In the genomic region with DNA sequence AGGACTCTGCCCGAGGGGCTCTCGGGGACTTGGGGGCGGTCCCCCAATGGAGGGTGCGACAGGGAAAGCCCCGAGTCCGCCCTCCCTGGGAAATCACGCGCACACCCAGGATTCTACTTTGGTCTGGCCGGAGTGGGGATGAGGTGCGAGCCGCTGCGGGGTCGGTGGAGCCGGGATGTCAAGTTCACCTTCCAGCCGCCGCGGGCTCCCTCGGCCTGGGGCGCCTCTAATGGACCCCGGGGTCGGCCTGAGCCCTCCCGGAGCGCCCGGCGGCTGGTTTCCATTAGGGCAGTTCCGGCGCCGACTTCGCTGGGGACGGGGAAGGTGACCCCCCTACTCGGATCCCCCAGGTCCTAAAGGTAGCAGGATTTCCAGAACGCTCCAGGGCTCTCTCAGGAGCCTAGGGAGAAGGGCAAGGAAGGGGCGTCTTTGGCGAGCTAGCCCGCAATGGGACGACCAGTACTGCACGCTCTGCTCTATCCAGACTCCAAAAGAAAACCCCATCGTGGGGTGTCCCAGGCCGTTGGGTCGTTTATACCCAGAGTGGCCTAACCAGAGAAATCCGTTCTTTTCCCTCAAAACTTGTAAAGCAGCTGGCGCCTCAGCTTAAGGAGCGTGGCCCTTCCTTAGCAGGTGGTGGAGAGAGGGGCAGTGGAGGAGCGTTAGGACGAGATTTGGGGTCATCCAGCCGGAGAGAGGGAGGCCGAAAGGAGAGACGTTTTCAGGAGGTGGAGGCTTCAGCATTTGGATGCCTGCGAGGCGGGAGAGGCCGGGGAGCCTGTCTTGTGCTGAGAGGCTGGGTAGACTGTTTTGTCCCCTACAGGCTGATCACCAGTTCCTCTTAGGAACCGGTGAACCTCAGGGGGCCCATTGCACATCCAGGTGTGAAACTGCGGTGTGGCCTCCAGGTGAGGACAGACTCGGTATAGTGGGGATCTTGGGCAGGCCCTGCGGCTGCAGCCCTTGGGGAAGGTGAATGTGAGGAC, we compare ENCODE assay signal across 9 cellular contexts. TPM values are rescaled to one million over a fixed set of nuclear protein-coding genes. Genes with fewer than 3 reads are reported as not detected.
A peak's percentile ranks its signal among the peaks of the same experiment; 100 is the strongest.
DNase-seq lines count a peak whose midpoint lies in the region; ATAC-seq, FAIRE-seq and TF ChIP-seq lines count a peak whose summit lies in the region.
"Had no signal": no experiment of that assay in that cellular context is flagged by ENCODE, and none has a peak within 500 bp of the region (broad histone marks: within the 10 kb centered on the region; RNA-seq: fewer than 3 reads in every experiment).

No MANE protein-coding gene starts in this region.

- H3K4me2 ChIP-seq in SK-N-SH, result peak overlapping the region; percentile 91

- peaks cover 0 to 17% of the 10 kb centered on the region in 2 experiments; a peak in 1 of 4 replicates for H3K4me1 ChIP-seq in SK-N-SH (ENCODE audit: control insufficient read depth in 1 of 2, insufficient read depth in 2 of 2, low read depth in 1 of 2, low read length in 1 of 2)
- peaks cover 0 to 6% (median 0%) of the 10 kb centered on the region in 3 donors for H3K4me1 ChIP-seq in pancreas

- no peaks in the 10 kb centered on the region for H4K20me1 ChIP-seq in SK-N-SH (ENCODE audit: insufficient read depth)

- TF ChIP-seq RAD21 in SK-N-SH (IDR thresholded peaks at IDR 0.05; ENCODE audit: low read length), result no peak; the same call in 1 of the 2 replicates

- no peaks in the 10 kb centered on the region for H3K79me2 ChIP-seq in SK-N-SH (ENCODE audit: insufficient read depth)

- peaks cover 22% of the 10 kb centered on the region for H3K4me1 Mint-ChIP-seq in activated CD4-positive, alpha-beta T cell treated with anti-CD3 and anti-CD28 coated beads, Interleukin-2, amount 10 ng/mL, durations not matched to agents 7 days and 5 days

- H3K4me3 ChIP-seq in SK-N-SH (ENCODE audit: low read depth in 2 of 2, low read length in 1 of 2) (peak overlapping the region; percentile 59 to 61), pancreas (peak overlapping the region in 3 of 4 donors; percentile 11 to 50 (median 27))

- H3K36me3 Mint-ChIP-seq in activated CD4-positive, alpha-beta T cell treated with anti-CD3 and anti-CD28 coated beads, Interleukin-2, amount 10 ng/mL, durations not matched to agents 7 days and 5 days (ENCODE audit: low read depth), result no peaks in the 10 kb centered on the region

- DNase-seq in COR-L47 (lab: John Stamatoyannopoulos, UW) (peak; percentile 11), SK-N-SH (peak; percentile 93), Right ventricle myocardium superior (no peak), pancreas (peak in 2 of 6 donors; percentile 60 to 63), GDM1 (lab: John Stamatoyannopoulos, UW) (no peak)
- no peak for DNase-seq in stimulated activated CD4-positive, alpha-beta T cell treated with anti-CD3 and anti-CD28 coated beads, Interleukin-4, amount 100 ng/mL, for 24 hours
- no peak for DNase-seq in activated CD4-positive, alpha-beta T cell treated with anti-CD3 and anti-CD28 coated beads, Interleukin-2, amount 10 ng/mL, durations not matched to agents 7 days and 5 days

- peaks cover 52% of the 10 kb centered on the region for H3K27me3 Mint-ChIP-seq in activated CD4-positive, alpha-beta T cell treated with anti-CD3 and anti-CD28 coated beads, Interleukin-2, amount 10 ng/mL, durations not matched to agents 7 days and 5 days

- peak in 1 of 2 experiments; percentile 56; a peak in 2 of 4 replicates for TF ChIP-seq EP300 in SK-N-SH (IDR thresholded peaks at IDR 0.05; ENCODE audit: borderline replicate concordance in 1 of 2, low read depth in 1 of 2, low read length in 1 of 2)

- H3F3A ChIP-seq in SK-N-SH (replicated peaks; ENCODE audit: insufficient read depth), result no peaks in the 10 kb centered on the region

- H3K36me3 ChIP-seq in SK-N-SH (replicated peaks in 1 of 2; ENCODE audit: control insufficient read depth in 1 of 2, insufficient read depth in 2 of 2, low read length in 1 of 2) (no peaks in the 10 kb centered on the region), pancreas (no peaks in the 10 kb centered on the region)

- no peak for FAIRE-seq in pancreas (lab: Jason Lieb, UNC)

- no peaks in the 10 kb centered on the region for H3K9me2 ChIP-seq in SK-N-SH

- no peaks in the 10 kb centered on the region for H3K9me3 ChIP-seq in SK-N-SH
- H3K9me3 ChIP-seq in pancreas, result no peaks in the 10 kb centered on the region

- no peak overlapping the region for H3K27ac Mint-ChIP-seq in activated CD4-positive, alpha-beta T cell treated with anti-CD3 and anti-CD28 coated beads, Interleukin-2, amount 10 ng/mL, durations not matched to agents 7 days and 5 days

- TF ChIP-seq CTCF in SK-N-SH (IDR thresholded peaks at IDR 0.05) (no peak), pancreas (IDR thresholded peaks at IDR 0.05) (no peak)

- H3K27ac ChIP-seq in SK-N-SH (ENCODE audit: low read depth in 2 of 2, low read length in 1 of 2), result peak overlapping the region in 1 of 2 experiments; percentile 85; a peak in 2 of 4 replicates
- H3K27ac ChIP-seq in pancreas, result no peak overlapping the region

- peak overlapping the region; percentile 60; the same call in 1 of the 2 replicates for H2AFZ ChIP-seq in SK-N-SH (ENCODE audit: low read depth)

- 46% methylated on average over 41 of the region's 55 CpGs for WGBS in SK-N-SH (ENCODE audit: low lambda C conversion rate)
- 40 to 43% methylated on average over 47 to 55 of the region's 55 CpGs for WGBS in pancreas, 2 donors

- H3K9me3 Mint-ChIP-seq in activated CD4-positive, alpha-beta T cell treated with anti-CD3 and anti-CD28 coated beads, Interleukin-2, amount 10 ng/mL, durations not matched to agents 7 days and 5 days, result no peaks in the 10 kb centered on the region

- intact Hi-C loops in Right ventricle myocardium superior (cut with DNase I) (no loop called here), pancreas (cut with DNase I) (no loop called here)

- peak overlapping the region; percentile 8; the same call in 1 of the 2 replicates for H3K9ac ChIP-seq in SK-N-SH

- H3K27me3 ChIP-seq in SK-N-SH (ENCODE audit: insufficient read depth), result peaks cover 61% of the 10 kb centered on the region
- peaks cover 0 to 5% (median 2%) of the 10 kb centered on the region in 4 donors for H3K27me3 ChIP-seq in pancreas

- CTCF ChIA-PET in SK-N-SH (lab: Yijun Ruan, JAX), result interaction anchor here (0.5 to 4.1 kb wide), 23 partner anchors 11 to 589 kb away, joined by 3 to 28 read pairs (median 4); no protein-coding TSS in a partner anchor
- CTCF ChIA-PET in activated CD4-positive, alpha-beta T cell treated with anti-CD3 and anti-CD28 coated beads, Interleukin-2, amount 10 ng/mL, durations not matched to agents 7 days and 5 days (lab: Charles Lee), result no interaction called here

- no peak overlapping the region for H3K4me3 Mint-ChIP-seq in activated CD4-positive, alpha-beta T cell treated with anti-CD3 and anti-CD28 coated beads, Interleukin-2, amount 10 ng/mL, durations not matched to agents 7 days and 5 days

- POLR2A ChIA-PET in SK-N-SH (lab: Yijun Ruan, JAX), result interaction anchor here (0.7 to 1.4 kb wide), 3 partner anchors 25 to 109 kb away, joined by 3 read pairs; a partner anchor contains a TSS
- POLR2A ChIA-PET in activated CD4-positive, alpha-beta T cell treated with anti-CD3 and anti-CD28 coated beads, Interleukin-2, amount 10 ng/mL, durations not matched to agents 7 days and 5 days (lab: Charles Lee), result no interaction called here

- ATAC-seq in Right ventricle myocardium superior (ENCODE audit: poor library complexity) (peak; percentile 47), pancreas (peak; percentile 15 to 59 (median 53)), GM19035 (IDR thresholded peaks at IDR 0.05; ENCODE audit: unreplicated experiment) (no peak)

TF ChIP-seq in SK-N-SH, 30 proteins besides CTCF, POLR2A, EP300 and RAD21:
- TF ChIP-seq GABPA (IDR thresholded peaks at IDR 0.05; ENCODE audit: low read depth) (no peak), TCF12 (IDR thresholded peaks at IDR 0.05) (peak; percentile 64), GATA2 (CRISPR knock-in tag; IDR thresholded peaks at IDR 0.05) (peak; percentile 17; the same call in 1 of the 2 replicates), CHD2 (IDR thresholded peaks at IDR 0.05; ENCODE audit: low read length, partially characterized antibody) (peak; percentile 86)
- TF ChIP-seq, protein P1, sequence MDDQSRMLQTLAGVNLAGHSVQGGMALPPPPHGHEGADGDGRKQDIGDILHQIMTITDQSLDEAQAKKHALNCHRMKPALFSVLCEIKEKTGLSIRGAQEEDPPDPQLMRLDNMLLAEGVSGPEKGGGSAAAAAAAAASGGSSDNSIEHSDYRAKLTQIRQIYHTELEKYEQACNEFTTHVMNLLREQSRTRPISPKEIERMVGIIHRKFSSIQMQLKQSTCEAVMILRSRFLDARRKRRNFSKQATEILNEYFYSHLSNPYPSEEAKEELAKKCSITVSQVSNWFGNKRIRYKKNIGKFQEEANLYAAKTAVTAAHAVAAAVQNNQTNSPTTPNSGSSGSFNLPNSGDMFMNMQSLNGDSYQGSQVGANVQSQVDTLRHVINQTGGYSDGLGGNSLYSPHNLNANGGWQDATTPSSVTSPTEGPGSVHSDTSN (IDR thresholded peaks at IDR 0.05), result 0 out of 2 replicates have a peak, but pooled peaks have one; percentile 5
TF ChIP-seq in SK-N-SH: peak in this region for 4.

RNA-seq across cellular contexts. Expression of a gene that starts 0.9 kb away (rescaled TPM):
- polyA plus RNA-seq in SK-N-SH (2012; rRNA removed) (1.0 and 2.5 TPM in 2 replicates), pancreas (1 to 10 TPM in 1 of 2 donors, under 1 TPM in 1; 0.99 to 1.7 TPM)
- 0.45 and 0.84 TPM in 2 replicates for polyA plus RNA-seq in SK-N-SH (2012; cell fraction: cytosol; rRNA removed)
- 9.5 and 16.8 TPM in 2 replicates for polyA plus RNA-seq in SK-N-SH (2012; cell fraction: nucleus; rRNA removed)
- total RNA-seq in Right ventricle myocardium superior (0.48 TPM), pancreas (1 to 10 TPM in 3 of 6 donors, under 1 TPM in 3; 0.28 to 1.7 (median 0.90) TPM)
- under 1 TPM; 0.29 to 0.77 TPM for total RNA-seq in activated CD4-positive, alpha-beta T cell treated with anti-CD3 and anti-CD28 coated beads, Interleukin-2, amount 10 ng/mL, durations not matched to agents 7 days and 5 days

RNA-seq across cellular contexts. Expression of a gene that starts 29.2 kb away (rescaled TPM):
- not detected in 2 replicates for polyA plus RNA-seq in SK-N-SH (2012; rRNA removed)
- 0.03 TPM in 1 of 2 replicates, not detected in the other for polyA plus RNA-seq in SK-N-SH (2012; cell fraction: cytosol; rRNA removed)
- polyA plus RNA-seq in SK-N-SH (2012; cell fraction: nucleus; rRNA removed), result 0.06 TPM in 1 of 2 replicates, not detected in the other
- total RNA-seq in Right ventricle myocardium superior, result 0.43 TPM
- total RNA-seq in pancreas, result under 1 TPM in 2 of 6 donors, not detected in 4; 0.09 to 0.18 TPM
- polyA plus RNA-seq in pancreas, result under 1 TPM; 0.07 to 0.08 TPM
- under 1 TPM in 1 of 2 experiments, not detected in 1; 0.25 TPM for total RNA-seq in activated CD4-positive, alpha-beta T cell treated with anti-CD3 and anti-CD28 coated beads, Interleukin-2, amount 10 ng/mL, durations not matched to agents 7 days and 5 days
- total RNA-seq: glomerular endothelial cell had no signal

Comparison
In these comparisons a context has a peak if more than half of its experiments do, and no peak if none do; other contexts are left out.
1. DNase-seq: peak in COR-L47 (single experiment) and SK-N-SH (single experiment); none in Right ventricle myocardium superior (single experiment), stimulated activated CD4-positive, alpha-beta T cell treated with anti-CD3 and anti-CD28 coated beads, Interleukin-4, amount 100 ng/mL, for 24 hours (single experiment), activated CD4-positive, alpha-beta T cell treated with anti-CD3 and anti-CD28 coated beads, Interleukin-2, amount 10 ng/mL, durations not matched to agents 7 days and 5 days (single experiment) and GDM1 (single experiment).